Comparison of ENCODE assay signal across 1 cellular context in genomic region chr6:33313709-33314514, GRCh38.
TF ChIP-seq lines count a peak whose summit lies in the region.

Gene TAPBP, minus strand, starts transcription at chr6:33314078. Its CDS starts 37 bp downstream, at chr6:33314041.

TF ChIP-seq in GM12878, 131 proteins besides CTCF, POLR2A, EP300 and RAD21 (continued from another document):
- TF ChIP-seq REST (IDR thresholded peaks at IDR 0.05; ENCODE audit: low read depth, low read length) (no peak), TAF1 (IDR thresholded peaks at IDR 0.05; ENCODE audit: borderline replicate concordance, low read depth, low read length) (peak; percentile 84), RELB (IDR thresholded peaks at IDR 0.05; ENCODE audit: low read depth) (peak; percentile 91), KAT2A (conservative IDR thresholded peaks at IDR 0.05; ENCODE audit: control insufficient read depth, low read depth, low read length) (no peak), NR2C1 (IDR thresholded peaks at IDR 0.05) (no peak), BACH1 (IDR thresholded peaks at IDR 0.05; ENCODE audit: borderline replicate concordance) (peak; percentile 60; the same call in 1 of the 2 replicates), TBL1XR1 (IDR thresholded peaks at IDR 0.05; ENCODE audit: low read depth, low read length) (no peak), HDAC2 (IDR thresholded peaks at IDR 0.05) (no peak)
